Comparison of ENCODE assay signal across 2 cellular contexts in the genomic region with DNA sequence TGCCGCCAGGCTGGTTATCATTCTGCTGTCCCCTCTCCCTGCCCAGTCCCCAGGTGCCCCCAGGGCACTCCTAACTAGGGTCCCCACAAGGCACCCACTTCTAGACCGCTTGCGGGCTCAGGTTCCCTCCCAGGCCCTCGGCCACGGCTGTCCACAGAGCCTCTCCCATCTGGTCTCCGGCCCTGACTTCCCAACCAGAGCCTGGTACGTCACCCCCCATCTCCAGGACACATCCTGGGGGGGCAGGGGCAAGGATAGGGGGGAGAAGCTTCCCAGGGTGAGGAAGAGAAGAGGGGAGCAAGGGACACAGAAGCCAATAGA.
TF ChIP-seq lines count a peak whose summit lies in the region.

No MANE protein-coding gene starts in this region.

TF ChIP-seq in H1, 55 proteins besides CTCF, POLR2A, EP300 and RAD21:
- TF ChIP-seq SRF (IDR thresholded peaks at IDR 0.05; ENCODE audit: low read depth, low read length) (no peak), SP2 (IDR thresholded peaks at IDR 0.05; ENCODE audit: low read length) (no peak), KDM5A (IDR thresholded peaks at IDR 0.05; ENCODE audit: low read length) (no peak), FOSL1 (IDR thresholded peaks at IDR 0.05; ENCODE audit: insufficient read depth, low read depth, low read length) (no peak), JUND (IDR thresholded peaks at IDR 0.05; ENCODE audit: low read length) (no peak), RNF2 (IDR thresholded peaks at IDR 0.05; ENCODE audit: borderline replicate concordance, low read depth, low read length, missing control alignments, poor library complexity, severe bottlenecking) (no peak), NANOG (IDR thresholded peaks at IDR 0.05; ENCODE audit: insufficient read depth, low read depth, low read length, poor library complexity, severe bottlenecking) (no peak), GTF2F1 (IDR thresholded peaks at IDR 0.05; ENCODE audit: borderline replicate concordance, low read depth, low read length) (no peak), TEAD4 (IDR thresholded peaks at IDR 0.05; ENCODE audit: low read depth, low read length) (no peak), RXRA (IDR thresholded peaks at IDR 0.05; ENCODE audit: insufficient read depth, low read depth, low read length) (no peak)
TF ChIP-seq in H1: peak in this region for 0.

TF ChIP-seq in HEK293T, 16 proteins besides CTCF, POLR2A, EP300 and RAD21:
- TF ChIP-seq ZNF384 (IDR thresholded peaks at IDR 0.05) (no peak), PKNOX1 (IDR thresholded peaks at IDR 0.05) (no peak), NFRKB (IDR thresholded peaks at IDR 0.05) (no peak), LEF1 (IDR thresholded peaks at IDR 0.05; ENCODE audit: borderline replicate concordance) (no peak), SP1 (IDR thresholded peaks at IDR 0.05) (no peak), L3MBTL2 (conservative IDR thresholded peaks at IDR 0.05) (no peak), FOXK2 (IDR thresholded peaks at IDR 0.05) (no peak), BHLHE40 (IDR thresholded peaks at IDR 0.05; ENCODE audit: borderline replicate concordance) (no peak), FOXA1 (IDR thresholded peaks at IDR 0.05) (no peak), CTBP1 (IDR thresholded peaks at IDR 0.05; ENCODE audit: borderline replicate concordance) (no peak), FOXM1 (IDR thresholded peaks at IDR 0.05; ENCODE audit: borderline replicate concordance) (no peak), ARNT (IDR thresholded peaks at IDR 0.05) (no peak), SUZ12 (IDR thresholded peaks at IDR 0.05) (no peak), TARDBP (IDR thresholded peaks at IDR 0.05) (no peak), ELF4 (IDR thresholded peaks at IDR 0.05) (no peak), HDGF (IDR thresholded peaks at IDR 0.05; ENCODE audit: borderline replicate concordance) (no peak)
